Comparison of ENCODE assay signal across 25 cellular contexts in the genomic region with DNA sequence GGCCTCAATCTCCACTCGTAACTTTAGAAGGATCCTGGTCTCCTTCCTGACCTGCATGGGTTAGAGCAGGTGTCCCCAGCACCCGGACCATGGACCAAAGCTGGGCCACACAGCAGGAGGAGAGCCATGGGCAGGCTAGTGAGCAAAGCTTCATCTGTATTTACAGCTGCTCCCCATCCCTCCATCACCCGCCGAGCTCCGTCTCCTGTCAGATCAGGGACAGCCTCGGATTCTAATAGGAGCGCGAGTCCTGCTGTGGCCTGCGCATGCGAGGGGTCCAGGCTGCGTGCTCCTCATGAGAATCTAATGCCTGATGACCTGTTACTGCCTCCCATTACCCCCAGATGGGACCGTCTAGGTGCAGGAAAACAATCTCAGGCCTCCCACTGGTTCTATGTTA.
"Had no signal": no experiment of that assay in that cellular context is flagged by ENCODE, and none has a peak within 500 bp of the region (broad histone marks: within the 10 kb centered on the region; RNA-seq: fewer than 3 reads in every experiment).

No MANE protein-coding gene starts in this region.

- H3K9ac ChIP-seq: KMS-11 had no signal

- H3K9me3 Mint-ChIP-seq: IgD-negative memory B cell had no signal

- H3K4me2 ChIP-seq: KMS-11 had no signal

- H3K36me3 Mint-ChIP-seq: IgD-negative memory B cell had no signal

- H3K4me3 Mint-ChIP-seq: IgD-negative memory B cell had no signal

- H3K27ac ChIP-seq: HL-60, KMS-11, SJSA1, SK-N-MC had no signal

- H3K4me3 ChIP-seq: K562, SJSA1, SK-N-MC had no signal

- FAIRE-seq: HTR-8/SVneo, K562, RCC 7860 had no signal

- DNase-seq: Kasumi-1, MM.1S, NCI-H1092 treated with DMSO at 0.1 percent for 48 hours, NCI-H1436, NCI-H187, NCI-H2029, NCI-H2081 treated with DMSO at 0.1 percent for 48 hours, NCI-H2171, NCI-H226, NCI-H446, NCI-H510A, NCI-H524 treated with DMSO at 0.1 percent for 48 hours, NCI-H69, NCI-H774, Right ventricle myocardium superior, RPMI8226, SIG-M5 had no signal

- H3K27ac Mint-ChIP-seq: IgD-negative memory B cell had no signal

- ATAC-seq: K562 had no signal

- H3K36me3 ChIP-seq: SJSA1 had no signal

- H3K4me1 ChIP-seq: SJSA1 had no signal

- H3K4me1 Mint-ChIP-seq: IgD-negative memory B cell had no signal

- H3K27me3 ChIP-seq: SJSA1 had no signal
